Comparison of ENCODE assay signal across 19 cellular contexts in the genomic region with DNA sequence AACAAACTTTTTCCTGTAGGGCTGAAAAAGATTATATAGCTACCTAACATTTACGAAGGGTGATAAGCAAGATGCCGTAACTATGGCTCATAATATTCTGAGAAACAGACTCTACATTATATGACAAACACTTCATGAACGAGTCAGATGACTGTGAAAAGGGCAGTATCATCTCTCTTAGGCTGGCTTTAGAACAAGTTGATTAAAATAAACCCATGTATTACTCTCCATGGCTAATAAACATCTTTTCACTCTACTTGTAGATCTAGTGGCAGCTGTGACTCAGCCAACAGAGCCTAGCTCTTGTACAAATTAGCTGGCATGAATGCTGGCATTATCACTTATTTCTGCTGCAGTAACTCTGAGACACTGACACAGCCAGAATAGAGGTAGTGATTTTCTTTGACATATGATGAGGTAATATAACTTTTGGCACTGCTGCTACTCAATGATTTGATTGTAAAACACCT. TPM values are rescaled to one million over a fixed set of nuclear protein-coding genes. Genes with fewer than 3 reads are reported as not detected.
DNase-seq lines count a peak whose midpoint lies in the region; ATAC-seq and TF ChIP-seq lines count a peak whose summit lies in the region.
"Had no signal": no experiment of that assay in that cellular context is flagged by ENCODE, and none has a peak within 500 bp of the region (broad histone marks: within the 10 kb centered on the region; RNA-seq: fewer than 3 reads in every experiment).

No MANE protein-coding gene starts in this region.

- POLR2A ChIA-PET in naive thymus-derived CD8-positive, alpha-beta T cell (lab: Charles Lee): no interaction called here

- H3K27ac Mint-ChIP-seq in naive thymus-derived CD8-positive, alpha-beta T cell: no peak overlapping the region
- H3K27ac Mint-ChIP-seq: activated T-cell treated with anti-CD3 and anti-CD28 coated beads, Interleukin-2, amount 50 U/mL, for 72 hours; CD8-positive, alpha-beta memory T cell; natural killer cell treated with Interleukin-12 subunit alpha and Interleukin-12 subunit beta and Interleukin-15 and Interleukin-18, amount 100 ng/mL, for 72 hours had no signal

- no peaks in the 10 kb centered on the region for H3K36me3 ChIP-seq in heart right ventricle
- H3K36me3 ChIP-seq: gastrocnemius medialis had no signal

- H3K4me3 Mint-ChIP-seq in naive thymus-derived CD8-positive, alpha-beta T cell: no peak overlapping the region
- H3K4me3 Mint-ChIP-seq: activated T-cell treated with anti-CD3 and anti-CD28 coated beads, Interleukin-2, amount 50 U/mL, for 72 hours; CD8-positive, alpha-beta memory T cell; H9; natural killer cell treated with Interleukin-12 subunit alpha and Interleukin-12 subunit beta and Interleukin-15 and Interleukin-18, amount 100 ng/mL, for 72 hours had no signal

- H3K4me1 Mint-ChIP-seq in naive thymus-derived CD8-positive, alpha-beta T cell: peaks cover 0 to 2% (median 0%) of the 10 kb centered on the region in 4 donors

- H3K9me3 ChIP-seq in heart right ventricle: no peaks in the 10 kb centered on the region
- H3K9me3 ChIP-seq: gastrocnemius medialis had no signal

- peak overlapping the region in 2 of 10 donors; percentile 9 to 16 for H3K4me3 ChIP-seq in heart right ventricle
- H3K4me3 ChIP-seq in retinal pigment epithelial cell (ENCODE audit: low read length): no peak overlapping the region
- H3K4me3 ChIP-seq: gastrocnemius medialis had no signal

- 53 to 61% methylated on average over 3 of the region's 3 CpGs for WGBS in heart right ventricle, 2 donors

- DNase-seq in DMS 273 (lab: John Stamatoyannopoulos, UW; ENCODE audit: unreplicated experiment) (peak; percentile 1), DMS 273 treated with DMSO at 0.1 percent for 48 hours (lab: John Stamatoyannopoulos, UW) (no peak), RPMI7951 (ENCODE audit: low read depth) (peak; percentile 12), heart right ventricle (no peak), retinal pigment epithelial cell (ENCODE audit: low read depth) (peak; percentile 31), GOT3 (lab: John Stamatoyannopoulos, UW) (no peak)
- DNase-seq in naive thymus-derived CD8-positive, alpha-beta T cell: no peak
- DNase-seq: activated CD4-positive, alpha-beta T cell treated with anti-CD3 and anti-CD28 coated beads for 4 hours; activated T-cell treated with anti-CD3 and anti-CD28 coated beads, Interleukin-2, amount 50 U/mL, for 72 hours; CD8-positive, alpha-beta memory T cell; gastrocnemius medialis; H9; Karpas-422; kidney; NCI-H2227 treated with DMSO at 0.1 percent for 48 hours; OCI-M1 had no signal

- TF ChIP-seq CTCF in heart right ventricle (IDR thresholded peaks at IDR 0.05): no peak
- TF ChIP-seq CTCF in retinal pigment epithelial cell (conservative IDR thresholded peaks at IDR 0.05; ENCODE audit: low read depth, low read length): no peak

- intact Hi-C loops in heart right ventricle (cut with DNase I): loop anchor here in 1 of 10 donors (10.0 kb wide), 1 partner anchor 46 kb away; a partner anchor contains a TSS

- no peaks in the 10 kb centered on the region for H3K27me3 Mint-ChIP-seq in naive thymus-derived CD8-positive, alpha-beta T cell
- H3K27me3 Mint-ChIP-seq: natural killer cell treated with Interleukin-12 subunit alpha and Interleukin-12 subunit beta and Interleukin-15 and Interleukin-18, amount 100 ng/mL, for 72 hours had no signal

- peak overlapping the region in 9 of 10 donors; percentile 2 to 59 (median 41) for H3K27ac ChIP-seq in heart right ventricle
- H3K27ac ChIP-seq: 22Rv1, gastrocnemius medialis had no signal

- no peaks in the 10 kb centered on the region for H3K27me3 ChIP-seq in heart right ventricle
- H3K27me3 ChIP-seq: gastrocnemius medialis had no signal

- no peaks in the 10 kb centered on the region for H3K36me3 Mint-ChIP-seq in naive thymus-derived CD8-positive, alpha-beta T cell
- H3K36me3 Mint-ChIP-seq: CD8-positive, alpha-beta memory T cell; natural killer cell treated with Interleukin-12 subunit alpha and Interleukin-12 subunit beta and Interleukin-15 and Interleukin-18, amount 100 ng/mL, for 72 hours had no signal

- peaks cover 0 to 59% (median 18%) of the 10 kb centered on the region in 9 donors for H3K4me1 ChIP-seq in heart right ventricle
- H3K4me1 ChIP-seq: gastrocnemius medialis had no signal

- peak in 5 of 8 donors; percentile 41 to 74 (median 66) for ATAC-seq in heart right ventricle
- no peak for ATAC-seq in GM19351 (IDR thresholded peaks at IDR 0.05; ENCODE audit: unreplicated experiment)
- ATAC-seq in naive thymus-derived CD8-positive, alpha-beta T cell: no peak
- ATAC-seq: gastrocnemius medialis; natural killer cell treated with Interleukin-12 subunit alpha and Interleukin-12 subunit beta and Interleukin-15 and Interleukin-18, amount 100 ng/mL, for 72 hours had no signal

- no peaks in the 10 kb centered on the region for H3K9me3 Mint-ChIP-seq in naive thymus-derived CD8-positive, alpha-beta T cell
- H3K9me3 Mint-ChIP-seq: activated T-cell treated with anti-CD3 and anti-CD28 coated beads, Interleukin-2, amount 50 U/mL, for 72 hours; CD8-positive, alpha-beta memory T cell; H9; natural killer cell treated with Interleukin-12 subunit alpha and Interleukin-12 subunit beta and Interleukin-15 and Interleukin-18, amount 100 ng/mL, for 72 hours had no signal

RNA-seq across cellular contexts. Expression of a gene that starts 47.1 kb away (rescaled TPM):
- 5.5 and 5.8 TPM in 2 replicates for total RNA-seq in RPMI7951 (2014; rRNA removed; shearing (Covaris generic))
- total RNA-seq in heart right ventricle: 10 to 100 TPM in 6 of 10 donors, 1 to 10 TPM in 4; 7.3 to 14.2 (median 10.2) TPM
- polyA plus RNA-seq in heart right ventricle: 1 to 10 TPM; 2.6 to 3.1 TPM
- 1 to 10 TPM; 7.3 to 7.6 TPM for total RNA-seq in naive thymus-derived CD8-positive, alpha-beta T cell
- 1 to 10 TPM; 1.4 to 1.6 (median 1.6) TPM for polyA plus RNA-seq in naive thymus-derived CD8-positive, alpha-beta T cell

Comparison
In these comparisons a context has a peak if more than half of its experiments do, and no peak if none do; other contexts are left out.
1. DNase-seq: peak in DMS 273 (single experiment), RPMI7951 (single experiment) and retinal pigment epithelial cell (single experiment); none in DMS 273 treated with DMSO at 0.1 percent for 48 hours (single experiment), heart right ventricle (0 of 2), GOT3 (single experiment) and naive thymus-derived CD8-positive, alpha-beta T cell (0 of 10).
2. ATAC-seq: peak in heart right ventricle (5 of 8); none in GM19351 (single experiment) and naive thymus-derived CD8-positive, alpha-beta T cell (0 of 2).